10 cellular contexts compared by ENCODE assay signal in the genomic region with DNA sequence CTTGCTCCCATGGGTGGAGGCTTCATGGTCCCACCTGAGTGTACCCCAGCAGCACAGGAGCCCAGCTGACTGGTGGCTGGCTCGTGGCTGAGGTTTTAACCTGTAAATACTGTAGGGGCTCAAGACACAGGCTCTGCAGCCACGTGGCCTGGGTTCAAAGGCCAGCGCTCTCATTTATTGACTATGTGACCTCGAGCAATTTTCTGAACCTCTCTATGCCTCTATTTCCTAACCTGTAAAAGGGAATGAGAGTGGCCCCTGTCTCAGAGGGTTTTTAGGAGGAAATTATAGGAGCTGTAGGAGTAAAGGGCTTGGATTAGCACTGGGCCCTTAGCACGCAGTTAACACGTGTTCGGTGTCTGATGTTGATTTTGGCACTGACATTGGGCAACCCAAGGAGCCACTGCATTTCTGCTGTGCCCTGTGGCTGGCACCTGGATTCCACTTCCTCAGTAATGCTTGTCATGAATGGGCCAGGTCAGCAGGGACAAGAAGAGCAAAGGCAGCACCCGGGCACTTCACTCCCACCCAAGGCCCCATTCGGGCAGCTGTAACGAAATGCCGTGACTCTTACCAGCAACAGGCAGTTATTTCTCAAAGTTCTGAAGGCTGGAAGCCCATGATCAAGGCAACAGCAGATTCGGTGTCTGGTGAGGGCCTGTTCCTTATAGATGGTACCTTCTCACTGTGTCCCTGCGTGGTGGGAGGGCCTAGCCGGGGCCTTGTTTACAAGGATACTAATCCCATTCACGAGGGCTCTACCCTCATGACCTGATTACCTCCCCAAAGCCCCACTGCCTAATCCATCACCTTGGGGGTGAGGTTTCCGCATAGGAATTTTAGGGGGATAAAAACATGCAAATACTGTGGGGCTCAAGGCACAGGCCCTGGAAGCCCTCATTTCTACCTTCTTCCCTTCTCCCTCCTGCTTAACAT. TPM values are rescaled to one million over a fixed set of nuclear protein-coding genes. Genes with fewer than 3 reads are reported as not detected.
A peak's percentile ranks its signal among the peaks of the same experiment; 100 is the strongest.
DNase-seq lines count a peak whose midpoint lies in the region; ATAC-seq and TF ChIP-seq lines count a peak whose summit lies in the region.
"Had no signal": no experiment of that assay in that cellular context is flagged by ENCODE, and none has a peak within 500 bp of the region (broad histone marks: within the 10 kb centered on the region; RNA-seq: fewer than 3 reads in every experiment).

No MANE protein-coding gene starts in this region.

- H3K4me1 Mint-ChIP-seq in chondrocyte (ENCODE audit: low read depth), result peaks cover 96% of the 10 kb centered on the region

- H3K4me3 ChIP-seq in lower lobe of right lung (no peak overlapping the region), MG63 (no peak overlapping the region)

- no peaks in the 10 kb centered on the region for H3K9me3 Mint-ChIP-seq in chondrocyte (ENCODE audit: low read depth)
- H3K9me3 Mint-ChIP-seq: activated CD8-positive, alpha-beta T cell treated with anti-CD3 and anti-CD28 coated beads for 36 hours; memory B cell had no signal

- H3K27me3 ChIP-seq in lower lobe of right lung (ENCODE audit: low read depth) (no peaks in the 10 kb centered on the region), MG63 (no peaks in the 10 kb centered on the region)

- peak; percentile 42 for DNase-seq in NCI-H1092 treated with DMSO at 0.1 percent for 48 hours (lab: John Stamatoyannopoulos, UW)
- DNase-seq in chondrocyte (ENCODE audit: low spot score), result no peak
- no peak for DNase-seq in lower lobe of right lung
- DNase-seq in NAMALWA (ENCODE audit: low spot score), result no peak
- no peak for DNase-seq in MG63
- DNase-seq: activated CD8-positive, alpha-beta T cell treated with anti-CD3 and anti-CD28 coated beads for 36 hours had no signal

- H3K4me3 Mint-ChIP-seq in chondrocyte (ENCODE audit: unreplicated experiment), result no peak overlapping the region
- H3K4me3 Mint-ChIP-seq: activated CD8-positive, alpha-beta T cell treated with anti-CD3 and anti-CD28 coated beads for 36 hours; memory B cell had no signal

- H3K36me3 ChIP-seq in lower lobe of right lung (no peaks in the 10 kb centered on the region), MG63 (no peaks in the 10 kb centered on the region)

- H3K4me1 ChIP-seq in lower lobe of right lung, result peaks cover 67% of the 10 kb centered on the region

- intact Hi-C loops in lower lobe of right lung (cut with DNase I), result no loop called here

- peak; percentile 55 for ATAC-seq in lower lobe of right lung
- no peak for ATAC-seq in HG02798 (IDR thresholded peaks at IDR 0.05; ENCODE audit: poor library complexity, unreplicated experiment)
- no peak for ATAC-seq in GM19023 (IDR thresholded peaks at IDR 0.05; ENCODE audit: unreplicated experiment)
- ATAC-seq: activated CD8-positive, alpha-beta T cell treated with anti-CD3 and anti-CD28 coated beads for 36 hours had no signal

- H3K36me3 Mint-ChIP-seq in chondrocyte (ENCODE audit: low read depth), result no peaks in the 10 kb centered on the region
- H3K36me3 Mint-ChIP-seq: memory B cell had no signal

- H3K27ac Mint-ChIP-seq in chondrocyte (ENCODE audit: unreplicated experiment), result peak overlapping the region; percentile 79
- H3K27ac Mint-ChIP-seq: activated CD8-positive, alpha-beta T cell treated with anti-CD3 and anti-CD28 coated beads for 36 hours; memory B cell had no signal

- TF ChIP-seq CTCF in chondrocyte (IDR thresholded peaks at IDR 0.05), result no peak
- TF ChIP-seq CTCF in lower lobe of right lung (IDR thresholded peaks at IDR 0.05), result no peak

- H3K9me3 ChIP-seq in lower lobe of right lung (no peaks in the 10 kb centered on the region), MG63 (no peaks in the 10 kb centered on the region)

- no peaks in the 10 kb centered on the region for H3K27me3 Mint-ChIP-seq in chondrocyte (ENCODE audit: low read depth)
- H3K27me3 Mint-ChIP-seq: activated CD8-positive, alpha-beta T cell treated with anti-CD3 and anti-CD28 coated beads for 36 hours had no signal

- no peak overlapping the region for H3K27ac ChIP-seq in lower lobe of right lung
- peak overlapping the region; percentile 22 for H3K27ac ChIP-seq in temporal lobe (ENCODE audit: low read depth, low read length)

RNA-seq across cellular contexts. Expression of gene ARHGEF10L, which starts 25.2 kb away (rescaled TPM):
- total RNA-seq in chondrocyte, result 27.3 to 40.6 TPM (median 40.0 TPM) in 3 replicates
- total RNA-seq in lower lobe of right lung, result 57.9 TPM
- 20.9 TPM for total RNA-seq in temporal lobe
- total RNA-seq in MG63 (2014; rRNA removed; shearing (Covaris generic); ENCODE audit: low replicate concordance), result 7.6 and 15.9 TPM in 2 replicates
- total RNA-seq: activated CD8-positive, alpha-beta T cell treated with anti-CD3 and anti-CD28 coated beads for 36 hours had no signal

Comparison
In these comparisons a context has a peak if more than half of its experiments do, and no peak if none do; other contexts are left out.
1. ATAC-seq: peak in lower lobe of right lung (2 of 2); none in HG02798 (single experiment) and GM19023 (single experiment).